8 cellular contexts compared by ENCODE assay signal in genomic region chr20:3786665-3787639, GRCh38. TPM values are rescaled to one million over a fixed set of nuclear protein-coding genes. Genes with fewer than 3 reads are reported as not detected.
A peak's percentile ranks its signal among the peaks of the same experiment; 100 is the strongest.
DNase-seq lines count a peak whose midpoint lies in the region; ATAC-seq and TF ChIP-seq lines count a peak whose summit lies in the region.

CENPB (minus strand) TSS chr20:3786740; CDS start chr20:3786483, 257 bp downstream.

- no peaks in the 10 kb centered on the region for H3K9me3 ChIP-seq in psoas muscle

- ATAC-seq in HG02610 (IDR thresholded peaks at IDR 0.05; ENCODE audit: unreplicated experiment): peak; percentile 83
- peak; percentile 94 for ATAC-seq in left ventricle myocardium superior
- peak; percentile 95 to 96 (median 96) for ATAC-seq in psoas muscle

- H3K4me3 ChIP-seq in psoas muscle (peak within 1 kb of the TSS; percentile 79), urinary bladder (ENCODE audit: low read depth, low read length) (peak within 1 kb of the TSS; percentile 88)

- H3K27me3 ChIP-seq in psoas muscle (ENCODE audit: insufficient read depth in 3 of 3, low read length in 2 of 3): no peaks in the 10 kb centered on the region

- WGBS in psoas muscle, 3 donors: 4 to 11% (median 8%) methylated on average over 26 to 67 of the region's 71 CpGs
- WGBS in urinary bladder: 3% methylated on average over 71 of the region's 71 CpGs

- peak within 1 kb of the TSS; percentile 82 for H3K27ac ChIP-seq in psoas muscle
- peak within 1 kb of the TSS; percentile 81 for H3K27ac ChIP-seq in urinary bladder (ENCODE audit: low read depth)

- DNase-seq in NCI-H1105 treated with DMSO at 0.1 percent for 48 hours (lab: John Stamatoyannopoulos, UW) (peak; percentile 81), amniotic stem cell (lab: John Stamatoyannopoulos, UW) (peak; percentile 70), left ventricle myocardium superior (peak; percentile 95), psoas muscle (peak; percentile 94)

- H3K4me1 ChIP-seq in psoas muscle (peaks cover 29% of the 10 kb centered on the region), urinary bladder (ENCODE audit: insufficient read depth) (no peaks in the 10 kb centered on the region)

- intact Hi-C loops in T-helper 1 cell treated with Interleukin-12 subunit alpha and Interleukin-12 subunit beta and Interleukin-4 antibody, amounts not matched to agents 30 ng/mL and 1 ng/mL, for 36 hours (cut with micrococcal nuclease): loop anchor here (1.0 to 5.0 kb wide), 8 partner anchors 8 to 296 kb away; partner anchors contain the start of genes AP5S1, MAVS and PANK2
- intact Hi-C loops in left ventricle myocardium superior (cut with micrococcal nuclease) (loop anchor here (5.0 kb wide), 1 partner anchor 35 kb away; the partner anchor contains the start of gene AP5S1), psoas muscle (cut with DNase I) (loop anchor here (1.0 to 10.0 kb wide), 6 partner anchors 33 to 300 kb away; partner anchors contain the start of genes AP5S1 (in 2 of the 2) and MAVS (in 1 of the 2))

- peaks cover 0 to 4% of the 10 kb centered on the region in 2 donors for H3K36me3 ChIP-seq in psoas muscle (ENCODE audit: insufficient read depth in 1 of 2, low read depth in 1 of 2)
- H3K36me3 ChIP-seq in urinary bladder (ENCODE audit: insufficient read depth): no peaks in the 10 kb centered on the region

- TF ChIP-seq CTCF in GM12873 (IDR thresholded peaks at IDR 0.05; ENCODE audit: insufficient read depth, low read depth, low read length, missing control alignments) (peak; percentile 75), psoas muscle (IDR thresholded peaks at IDR 0.05) (peak; percentile 86)

RNA-seq across cellular contexts. Expression of gene CENPB, which starts in this region (rescaled TPM):
- 73.1 and 78.4 TPM in 2 replicates for total RNA-seq in T-helper 1 cell treated with Interleukin-12 subunit alpha and Interleukin-12 subunit beta and Interleukin-4 antibody, amounts not matched to agents 30 ng/mL and 1 ng/mL, for 36 hours
- total RNA-seq in left ventricle myocardium superior (68.3 TPM), psoas muscle (100 to 1,000 TPM in 1 of 4 donors, 10 to 100 TPM in 3; 74.3 to 129 (median 97.8) TPM), urinary bladder (36.9 TPM)
- polyA plus RNA-seq in psoas muscle (100 to 1,000 TPM in 2 of 3 donors, 10 to 100 TPM in 1; 84.0 to 144 (median 116) TPM), urinary bladder (104 TPM)

Comparison
In these comparisons a context has a peak if more than half of its experiments do, and no peak if none do; other contexts are left out.
1. Peak in every context shown above with its lines: DNase-seq, ATAC-seq, H3K4me3 ChIP-seq and H3K27ac ChIP-seq.